ENCODE assay signal across 9 cellular contexts in genomic region chr6:139370707-139371345, GRCh38. TPM values are rescaled to one million over a fixed set of nuclear protein-coding genes. Genes with fewer than 3 reads are reported as not detected.
DNase-seq lines count a peak whose midpoint lies in the region; ATAC-seq, FAIRE-seq and TF ChIP-seq lines count a peak whose summit lies in the region.
"Had no signal": no experiment of that assay in that cellular context is flagged by ENCODE, and none has a peak within 500 bp of the region (broad histone marks: within the 10 kb centered on the region; RNA-seq: fewer than 3 reads in every experiment).

No MANE protein-coding gene starts in this region.

- peaks cover 48% of the 10 kb centered on the region for H3K4me1 Mint-ChIP-seq in T-helper 2 cell treated with Interferon-gamma antibody and Interleukin-4, amounts not matched to agents 5 μg/mL and 100 μg/mL, for 36 hours (ENCODE audit: low read depth)
- peaks cover 41% of the 10 kb centered on the region for H3K4me1 Mint-ChIP-seq in activated CD4-positive, alpha-beta memory T cell treated with anti-CD3 and anti-CD28 coated beads, Interleukin-2, amount 10 ng/mL, durations not matched to agents 7 days and 5 days
- H3K4me1 Mint-ChIP-seq in stimulated activated naive CD8-positive, alpha-beta T cell treated with anti-CD3 and anti-CD28 coated beads, Interleukin-15, amount 100 ng/mL, for 72 hours, result peaks cover 35% of the 10 kb centered on the region

- TF ChIP-seq CTCF in omental fat pad (IDR thresholded peaks at IDR 0.05), result no peak

- H3K36me3 ChIP-seq in iPS-20b (ENCODE audit: insufficient read depth, low read depth, low read length), result peaks cover 26% of the 10 kb centered on the region

- no peaks in the 10 kb centered on the region for H3K9me3 ChIP-seq in iPS-20b (ENCODE audit: insufficient read depth, low read depth, low read length)

- no peak for FAIRE-seq in GM19239 (lab: Jason Lieb, UNC)
- FAIRE-seq: frontal cortex had no signal

- H3K4me3 Mint-ChIP-seq in T-helper 2 cell treated with Interferon-gamma antibody and Interleukin-4, amounts not matched to agents 5 μg/mL and 100 μg/mL, for 36 hours, result peak overlapping the region; percentile 96
- H3K4me3 Mint-ChIP-seq in activated CD4-positive, alpha-beta memory T cell treated with anti-CD3 and anti-CD28 coated beads, Interleukin-2, amount 10 ng/mL, durations not matched to agents 7 days and 5 days, result peak overlapping the region; percentile 99
- H3K4me3 Mint-ChIP-seq in stimulated activated naive CD8-positive, alpha-beta T cell treated with anti-CD3 and anti-CD28 coated beads, Interleukin-15, amount 100 ng/mL, for 72 hours, result peak overlapping the region; percentile 63 to 92

- no peaks in the 10 kb centered on the region for H3K9me3 Mint-ChIP-seq in T-helper 2 cell treated with Interferon-gamma antibody and Interleukin-4, amounts not matched to agents 5 μg/mL and 100 μg/mL, for 36 hours
- no peaks in the 10 kb centered on the region for H3K9me3 Mint-ChIP-seq in activated CD4-positive, alpha-beta memory T cell treated with anti-CD3 and anti-CD28 coated beads, Interleukin-2, amount 10 ng/mL, durations not matched to agents 7 days and 5 days
- no peaks in the 10 kb centered on the region for H3K9me3 Mint-ChIP-seq in stimulated activated naive CD8-positive, alpha-beta T cell treated with anti-CD3 and anti-CD28 coated beads, Interleukin-15, amount 100 ng/mL, for 72 hours

- no peaks in the 10 kb centered on the region for H3K27me3 Mint-ChIP-seq in T-helper 2 cell treated with Interferon-gamma antibody and Interleukin-4, amounts not matched to agents 5 μg/mL and 100 μg/mL, for 36 hours (ENCODE audit: low read depth)
- H3K27me3 Mint-ChIP-seq in activated CD4-positive, alpha-beta memory T cell treated with anti-CD3 and anti-CD28 coated beads, Interleukin-2, amount 10 ng/mL, durations not matched to agents 7 days and 5 days, result no peaks in the 10 kb centered on the region
- H3K27me3 Mint-ChIP-seq in stimulated activated naive CD8-positive, alpha-beta T cell treated with anti-CD3 and anti-CD28 coated beads, Interleukin-15, amount 100 ng/mL, for 72 hours, result no peaks in the 10 kb centered on the region

- no peaks in the 10 kb centered on the region for H3K27me3 ChIP-seq in iPS-20b (ENCODE audit: insufficient read depth, low read length)

- H3K36me3 Mint-ChIP-seq in T-helper 2 cell treated with Interferon-gamma antibody and Interleukin-4, amounts not matched to agents 5 μg/mL and 100 μg/mL, for 36 hours (ENCODE audit: low read depth), result peaks cover 36% of the 10 kb centered on the region
- H3K36me3 Mint-ChIP-seq in activated CD4-positive, alpha-beta memory T cell treated with anti-CD3 and anti-CD28 coated beads, Interleukin-2, amount 10 ng/mL, durations not matched to agents 7 days and 5 days (ENCODE audit: low read depth), result peaks cover 42% of the 10 kb centered on the region

- H3K4me3 ChIP-seq in iPS-20b (ENCODE audit: low read length), result peak overlapping the region; percentile 94

- ATAC-seq in stimulated activated naive CD8-positive, alpha-beta T cell treated with anti-CD3 and anti-CD28 coated beads, Interleukin-15, amount 100 ng/mL, for 72 hours, result no peak
- no peak for ATAC-seq in omental fat pad (ENCODE audit: low FRiP score)

- POLR2A ChIA-PET in activated CD4-positive, alpha-beta memory T cell treated with anti-CD3 and anti-CD28 coated beads, Interleukin-2, amount 10 ng/mL, durations not matched to agents 7 days and 5 days (lab: Charles Lee), result interaction anchor here (0.6 to 5.9 kb wide), 7 partner anchors 7 to 341 kb away, joined by 3 to 101 read pairs (median 5); partner anchors contain the start of gene TXLNB

- CTCF ChIA-PET in activated CD4-positive, alpha-beta memory T cell treated with anti-CD3 and anti-CD28 coated beads, Interleukin-2, amount 10 ng/mL, durations not matched to agents 7 days and 5 days (lab: Charles Lee), result interaction anchor here (0.7 to 8.0 kb wide), 10 partner anchors 11 to 1277 kb away, joined by 3 to 94 read pairs (median 5); no protein-coding TSS in a partner anchor

- H3K27ac Mint-ChIP-seq in T-helper 2 cell treated with Interferon-gamma antibody and Interleukin-4, amounts not matched to agents 5 μg/mL and 100 μg/mL, for 36 hours, result no peak overlapping the region
- H3K27ac Mint-ChIP-seq in activated CD4-positive, alpha-beta memory T cell treated with anti-CD3 and anti-CD28 coated beads, Interleukin-2, amount 10 ng/mL, durations not matched to agents 7 days and 5 days, result peak overlapping the region; percentile 26
- peak overlapping the region in 1 of 2 donors; percentile 82 for H3K27ac Mint-ChIP-seq in stimulated activated naive CD8-positive, alpha-beta T cell treated with anti-CD3 and anti-CD28 coated beads, Interleukin-15, amount 100 ng/mL, for 72 hours

- DNase-seq in T-helper 2 cell treated with Interferon-gamma antibody and Interleukin-4, amounts not matched to agents 5 μg/mL and 100 μg/mL, for 36 hours (ENCODE audit: low spot score), result no peak
- no peak for DNase-seq in T-helper 2 cell
- DNase-seq in activated CD4-positive, alpha-beta memory T cell treated with anti-CD3 and anti-CD28 coated beads, Interleukin-2, amount 10 ng/mL, durations not matched to agents 7 days and 5 days, result no peak
- no peak for DNase-seq in stimulated activated naive CD8-positive, alpha-beta T cell treated with anti-CD3 and anti-CD28 coated beads, Interleukin-15, amount 100 ng/mL, for 72 hours
- DNase-seq in NCI-H2196 (lab: John Stamatoyannopoulos, UW; ENCODE audit: unreplicated experiment), result no peak
- DNase-seq in omental fat pad (ENCODE audit: low spot score), result no peak
- DNase-seq in GM19239 (ENCODE audit: insufficient read length, low spot score), result no peak

- H3K27ac ChIP-seq in iPS-20b (ENCODE audit: low read length), result no peak overlapping the region

- peaks cover 45% of the 10 kb centered on the region for H3K4me1 ChIP-seq in iPS-20b (ENCODE audit: insufficient read depth, low read length)

- peak overlapping the region; percentile 56; the same call in 1 of the 2 replicates for H3K9ac ChIP-seq in iPS-20b (ENCODE audit: low read depth, low read length)

RNA-seq across cellular contexts. Expression of gene CITED2, which starts 3.6 kb away (rescaled TPM):
- 100 to 1,000 TPM; 121 to 127 TPM for total RNA-seq in activated CD4-positive, alpha-beta memory T cell treated with anti-CD3 and anti-CD28 coated beads, Interleukin-2, amount 10 ng/mL, durations not matched to agents 7 days and 5 days
- total RNA-seq in omental fat pad, result 100 to 1,000 TPM in 3 of 4 donors, 10 to 100 TPM in 1; 97.6 to 309 (median 146) TPM
